In the genomic region with DNA sequence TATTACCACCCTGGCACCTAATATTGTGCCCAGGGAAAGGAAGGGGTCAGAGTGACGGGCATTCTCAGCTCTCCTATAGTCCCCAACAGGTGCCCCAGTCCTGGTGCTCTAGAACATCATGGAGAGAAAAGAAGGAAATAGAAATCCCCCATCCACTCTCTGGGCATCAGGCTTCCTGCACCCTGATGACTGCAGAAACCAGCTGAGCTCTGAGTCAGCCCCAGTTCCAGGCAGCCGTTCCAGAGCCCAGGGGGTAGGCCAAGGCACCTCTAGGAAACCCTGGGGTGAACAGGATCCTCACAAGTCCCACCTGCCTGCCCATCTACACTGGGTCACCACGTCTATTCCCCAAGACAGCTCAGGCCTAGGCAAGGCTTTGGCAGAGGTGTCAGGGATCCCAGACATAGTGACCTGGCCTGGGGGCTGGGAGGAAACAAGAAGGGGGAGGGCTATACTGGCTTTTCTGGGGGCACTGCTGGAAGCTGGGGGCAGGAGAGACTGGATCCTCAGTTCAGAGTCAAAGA, we compare ENCODE assay signal across 1 cellular context.
TF ChIP-seq lines count a peak whose summit lies in the region.

No MANE protein-coding gene starts in this region.

TF ChIP-seq in WTC11, 78 proteins besides CTCF, POLR2A, EP300 and RAD21 (continued from another document):
- TF ChIP-seq E2F5 (CRISPR knock-in tag; IDR thresholded peaks at IDR 0.05) (no peak), CBFB (CRISPR knock-in tag; IDR thresholded peaks at IDR 0.05; ENCODE audit: low read depth) (no peak), ZNF423 (CRISPR knock-in tag; IDR thresholded peaks at IDR 0.05) (no peak), NR1H2 (CRISPR knock-in tag; IDR thresholded peaks at IDR 0.05) (no peak), E2F4 (CRISPR knock-in tag; IDR thresholded peaks at IDR 0.05; ENCODE audit: borderline replicate concordance, low read depth) (no peak)
